ENCODE assay signal across 8 cellular contexts in genomic region chr1:113042336-113043143, GRCh38. TPM values are rescaled to one million over a fixed set of nuclear protein-coding genes. Genes with fewer than 3 reads are reported as not detected.
DNase-seq lines count a peak whose midpoint lies in the region; ATAC-seq and TF ChIP-seq lines count a peak whose summit lies in the region.

No MANE protein-coding gene starts in this region.

- DNase-seq in D341Med (ENCODE audit: low spot score) (peak; percentile 69), GM20000 (ENCODE audit: low spot score) (peak; percentile 73), KG1 (lab: John Stamatoyannopoulos, UW) (peak; percentile 32), dermis microvascular lymphatic vessel endothelial cell (ENCODE audit: low read depth in 2 of 2) (peak; percentile 50 to 88), left kidney (ENCODE audit: low read depth, low spot score) (peak; percentile 90)
- peak; percentile 6 to 10 for DNase-seq in stimulated activated CD4-positive, alpha-beta T cell treated with anti-CD3 and anti-CD28 coated beads, Interleukin-2, amount 100 ng/mL, for 48 hours
- DNase-seq in activated CD4-positive, CD25-positive, alpha-beta regulatory T cell treated with anti-CD3 and anti-CD28 coated beads, Interleukin-2, amount 50 U/mL, for 72 hours: no peak

- ATAC-seq in SK-N-SH treated with all-trans-retinoic acid at 6 μM for 48 hours: peak; percentile 96

- TF ChIP-seq CTCF in GM20000 (IDR thresholded peaks at IDR 0.05; ENCODE audit: extremely low read depth, missing control alignments): peak; percentile 44

TF ChIP-seq in SK-N-SH treated with all-trans-retinoic acid at 6 μM for 48 hours, 23 proteins besides CTCF, POLR2A, EP300 and RAD21:
- no peak for TF ChIP-seq ARNTL (CRISPR knock-in tag; IDR thresholded peaks at IDR 0.05; ENCODE audit: borderline replicate concordance, low read depth)
- peak; percentile 20; the same call in 1 of the 2 replicates for TF ChIP-seq TCF4 (CRISPR knock-in tag; IDR thresholded peaks at IDR 0.05; ENCODE audit: borderline replicate concordance)

RNA-seq across cellular contexts. Expression of gene LRIG2, which starts 30.5 kb away (rescaled TPM):
- total RNA-seq in dermis microvascular lymphatic vessel endothelial cell: 6.4 and 10.5 TPM in 2 replicates
